ENCODE assay signal across 24 cellular contexts in genomic region chrX:54007682-54008081, GRCh38.
"Had no signal": no experiment of that assay in that cellular context is flagged by ENCODE, and none has a peak within 500 bp of the region (broad histone marks: within the 10 kb centered on the region; RNA-seq: fewer than 3 reads in every experiment).

No MANE protein-coding gene starts in this region.

- DNase-seq: effector memory CD4-positive, alpha-beta T cell; gastrocnemius medialis; heart right ventricle; hypothalamus; islet precursor cell; mammary epithelial cell; naive thymus-derived CD4-positive, alpha-beta T cell; nephron progenitor cell; psoas muscle; retina; stimulated activated CD4-positive, alpha-beta T cell treated with anti-CD3 and anti-CD28 coated beads, Interleukin-2, amount 100 ng/mL, for 24 hours; stimulated activated CD4-positive, alpha-beta T cell treated with anti-CD3 and anti-CD28 coated beads, Interleukin-4, amount 100 ng/mL, for 4 hours; stimulated activated naive B cell treated with anti-CD40 and anti-IgM and Interleukin-4, amounts not matched to agents 10 μg/mL and 1 μg/mL and 100 μg/mL, for 72 hours; stimulated activated naive CD8-positive, alpha-beta T cell treated with anti-CD3 and anti-CD28 coated beads, Interleukin-15, amount 100 ng/mL, for 72 hours; testis; upper lobe of right lung had no signal

- H3K27me3 ChIP-seq: esophagus muscularis mucosa, gastrocnemius medialis, heart right ventricle, neutrophil, testis, tibial nerve, upper lobe of right lung, vagina had no signal

- H3K9me3 ChIP-seq: esophagus muscularis mucosa, gastrocnemius medialis, heart right ventricle, neutrophil, psoas muscle, testis, tibial nerve, upper lobe of right lung, vagina had no signal

- FAIRE-seq: endometrium had no signal

- H3K36me3 ChIP-seq: gastrocnemius medialis had no signal

- ATAC-seq: gastrocnemius medialis; heart right ventricle; left lobe of liver; naive thymus-derived CD4-positive, alpha-beta T cell; psoas muscle; sciatic nerve; stimulated activated naive CD8-positive, alpha-beta T cell treated with anti-CD3 and anti-CD28 coated beads, Interleukin-15, amount 100 ng/mL, for 72 hours; upper lobe of right lung had no signal

- H3K4me1 ChIP-seq: esophagus muscularis mucosa, gastrocnemius medialis, heart right ventricle, psoas muscle, testis, tibial nerve, upper lobe of right lung, vagina had no signal

- H3K27ac ChIP-seq: esophagus muscularis mucosa, gastrocnemius medialis, heart right ventricle, neutrophil, psoas muscle, skin epidermis, testis, tibial nerve, upper lobe of right lung, vagina had no signal

- H3K4me3 ChIP-seq: esophagus muscularis mucosa, gastrocnemius medialis, heart right ventricle, psoas muscle, skin epidermis, testis, tibial nerve, upper lobe of right lung, vagina had no signal
